1 cellular context compared by ENCODE assay signal in genomic region chr19:51621178-51621577, GRCh38.
TF ChIP-seq lines count a peak whose summit lies in the region.

No MANE protein-coding gene starts in this region.

TF ChIP-seq in GM12878, 131 proteins besides CTCF, POLR2A, EP300 and RAD21 (continues in another document):
- TF ChIP-seq E2F8 (IDR thresholded peaks at IDR 0.05; ENCODE audit: low read depth, partially characterized antibody) (no peak), NFXL1 (IDR thresholded peaks at IDR 0.05; ENCODE audit: borderline replicate concordance) (no peak), NFIC (IDR thresholded peaks at IDR 0.05; ENCODE audit: low read depth, low read length) (peak; percentile 86), REST (IDR thresholded peaks at IDR 0.05; ENCODE audit: low read depth, low read length) (no peak), POLR2AphosphoS2 (IDR thresholded peaks at IDR 0.05; ENCODE audit: low read depth, low read length) (no peak), CREB1 (IDR thresholded peaks at IDR 0.05; ENCODE audit: low read depth) (0 out of 2 replicates have a peak, but pooled peaks have one; percentile 32), GATAD2B (conservative IDR thresholded peaks at IDR 0.05; ENCODE audit: low read depth) (peak; percentile 78), ELK1 (IDR thresholded peaks at IDR 0.05; ENCODE audit: low read depth, low read length) (no peak), EED (IDR thresholded peaks at IDR 0.05; ENCODE audit: low read depth) (peak; percentile 86), MYC (IDR thresholded peaks at IDR 0.05; ENCODE audit: insufficient read depth, insufficient read length, insufficient replicate concordance, low read length, severe bottlenecking) (no peak), MTA3 (IDR thresholded peaks at IDR 0.05; ENCODE audit: borderline replicate concordance, low read length) (peak; percentile 71; the same call in 1 of the 2 replicates), MAX (IDR thresholded peaks at IDR 0.05; ENCODE audit: low read depth, low read length) (no peak), DPF2 (IDR thresholded peaks at IDR 0.05) (peak; percentile 88), IRF5 (IDR thresholded peaks at IDR 0.05; ENCODE audit: borderline replicate concordance) (peak; percentile 24; the same call in 1 of the 2 replicates), IKZF1 (conservative IDR thresholded peaks at IDR 0.05) (peak; percentile 88), TBL1XR1 (IDR thresholded peaks at IDR 0.05; ENCODE audit: low read depth, low read length) (no peak), BHLHE40 (IDR thresholded peaks at IDR 0.05; ENCODE audit: borderline replicate concordance in 1 of 2, low read depth in 2 of 2, low read length in 1 of 2) (peak in 1 of 2 experiments; percentile 54; a peak in 1 of 4 replicates), JUNB (IDR thresholded peaks at IDR 0.05) (peak; percentile 27), CBFB (IDR thresholded peaks at IDR 0.05; ENCODE audit: low read depth) (peak; percentile 42; the same call in 1 of the 2 replicates), ZZZ3 (IDR thresholded peaks at IDR 0.05; ENCODE audit: control insufficient read depth, insufficient read length, low read depth) (no peak), RELB (IDR thresholded peaks at IDR 0.05; ENCODE audit: low read depth) (peak; percentile 37; the same call in 1 of the 2 replicates), NKRF (conservative IDR thresholded peaks at IDR 0.05) (no peak), NBN (IDR thresholded peaks at IDR 0.05) (peak; percentile 17; the same call in 1 of the 2 replicates), IRF4 (IDR thresholded peaks at IDR 0.05; ENCODE audit: low read depth, low read length) (peak; percentile 65; the same call in 1 of the 2 replicates), FOXM1 (IDR thresholded peaks at IDR 0.05; ENCODE audit: low read depth, low read length) (peak; percentile 61; the same call in 1 of the 2 replicates), LARP7 (IDR thresholded peaks at IDR 0.05) (no peak), RB1 (IDR thresholded peaks at IDR 0.05; ENCODE audit: borderline replicate concordance) (no peak), GABPA (IDR thresholded peaks at IDR 0.05; ENCODE audit: low read depth) (0 out of 2 replicates have a peak, but pooled peaks have one; percentile 35), MTA2 (IDR thresholded peaks at IDR 0.05; ENCODE audit: low read depth) (peak; percentile 84), ATF7 (IDR thresholded peaks at IDR 0.05; ENCODE audit: low read depth) (peak; percentile 42; the same call in 1 of the 2 replicates), ZNF274 (IDR thresholded peaks at IDR 0.05; ENCODE audit: insufficient read depth, insufficient read length) (no peak), KDM1A (IDR thresholded peaks at IDR 0.05; ENCODE audit: borderline replicate concordance) (no peak), USF2 (IDR thresholded peaks at IDR 0.05; ENCODE audit: borderline replicate concordance, low read depth, low read length) (no peak), EZH2 (IDR thresholded peaks at IDR 0.05; ENCODE audit: borderline replicate concordance, control insufficient read depth, low read depth, low read length) (no peak), CREM (IDR thresholded peaks at IDR 0.05; ENCODE audit: low read depth) (peak; percentile 76; the same call in 1 of the 2 replicates), ATF2 (IDR thresholded peaks at IDR 0.05; ENCODE audit: low read length) (0 out of 2 replicates have a peak, but pooled peaks have one; percentile 43), ZBTB4 (CRISPR knock-in tag; IDR thresholded peaks at IDR 0.05) (no peak), MLLT1 (IDR thresholded peaks at IDR 0.05) (no peak)
